In genomic region chr2:44107086-44107740, GRCh38 we compare ENCODE assay signal across 10 cellular contexts.
DNase-seq lines count a peak whose midpoint lies in the region; ATAC-seq lines count a peak whose summit lies in the region.
"Had no signal": no experiment of that assay in that cellular context is flagged by ENCODE, and none has a peak within 500 bp of the region (broad histone marks: within the 10 kb centered on the region; RNA-seq: fewer than 3 reads in every experiment).

No MANE protein-coding gene starts in this region.

- H3K27me3 Mint-ChIP-seq in activated naive CD8-positive, alpha-beta T cell treated with anti-CD3 and anti-CD28 coated beads, Interleukin-2, amount 50 U/mL, for 24 hours: no peaks in the 10 kb centered on the region
- H3K27me3 Mint-ChIP-seq in activated naive CD8-positive, alpha-beta T cell treated with anti-CD3 and anti-CD28 coated beads for 36 hours: no peaks in the 10 kb centered on the region
- no peaks in the 10 kb centered on the region for H3K27me3 Mint-ChIP-seq in stimulated activated naive B cell treated with anti-CD40 and anti-IgM and Interleukin-4, amounts not matched to agents 10 μg/mL and 1 μg/mL and 100 μg/mL, for 72 hours

- no peaks in the 10 kb centered on the region for H3K9me3 Mint-ChIP-seq in activated naive CD8-positive, alpha-beta T cell treated with anti-CD3 and anti-CD28 coated beads, Interleukin-2, amount 50 U/mL, for 24 hours
- H3K9me3 Mint-ChIP-seq in activated naive CD8-positive, alpha-beta T cell treated with anti-CD3 and anti-CD28 coated beads for 36 hours: no peaks in the 10 kb centered on the region
- H3K9me3 Mint-ChIP-seq in stimulated activated naive B cell treated with anti-CD40 and anti-IgM and Interleukin-4, amounts not matched to agents 10 μg/mL and 1 μg/mL and 100 μg/mL, for 72 hours: no peaks in the 10 kb centered on the region
- H3K9me3 Mint-ChIP-seq: stimulated activated naive CD8-positive, alpha-beta T cell treated with anti-CD3 and anti-CD28 coated beads, Interleukin-15, Interleukin-2, amounts not matched to agents 100 ng/mL and 50 ng/mL, for 24 hours had no signal

- no peak overlapping the region for H3K27ac ChIP-seq in Karpas-422 (ENCODE audit: low read length)
- no peak overlapping the region for H3K27ac ChIP-seq in GM23248

- in situ Hi-C loops in GM23248 (cut with MboI) (no loop called here), ACHN (cut with HindIII; ENCODE audit: low pct_ligation_motif_present, low pct_unique_long_range_greater_than_20kb, low sequenced_read_pairs) (no loop called here)

- no peak for DNase-seq in activated naive CD8-positive, alpha-beta T cell treated with anti-CD3 and anti-CD28 coated beads, Interleukin-2, amount 50 U/mL, for 24 hours
- DNase-seq in activated naive CD8-positive, alpha-beta T cell treated with anti-CD3 and anti-CD28 coated beads for 36 hours: no peak
- DNase-seq in stimulated activated naive B cell treated with anti-CD40 and anti-IgM and Interleukin-4, amounts not matched to agents 10 μg/mL and 1 μg/mL and 100 μg/mL, for 72 hours: no peak
- DNase-seq in Karpas-422 (no peak), GM23248 (no peak), ACHN (no peak)
- DNase-seq: NCI-H2081 treated with DMSO at 0.1 percent for 48 hours had no signal

- H3K4me1 ChIP-seq in Karpas-422 (ENCODE audit: low read length) (0 out of 2 replicates have a peak, but pooled peaks cover 2% of the 10 kb centered on the region), GM23248 (ENCODE audit: insufficient read depth) (no peaks in the 10 kb centered on the region)

- H3K4me3 ChIP-seq in Karpas-422 (ENCODE audit: low read length): no peak overlapping the region
- H3K4me3 ChIP-seq in GM23248: no peak overlapping the region

- H3K9me3 ChIP-seq in Karpas-422 (ENCODE audit: low read length): no peaks in the 10 kb centered on the region
- no peaks in the 10 kb centered on the region for H3K9me3 ChIP-seq in GM23248 (ENCODE audit: low read depth)

- no peak overlapping the region for H3K4me3 Mint-ChIP-seq in activated naive CD8-positive, alpha-beta T cell treated with anti-CD3 and anti-CD28 coated beads, Interleukin-2, amount 50 U/mL, for 24 hours
- no peak overlapping the region for H3K4me3 Mint-ChIP-seq in activated naive CD8-positive, alpha-beta T cell treated with anti-CD3 and anti-CD28 coated beads for 36 hours
- no peak overlapping the region for H3K4me3 Mint-ChIP-seq in stimulated activated naive B cell treated with anti-CD40 and anti-IgM and Interleukin-4, amounts not matched to agents 10 μg/mL and 1 μg/mL and 100 μg/mL, for 72 hours
- H3K4me3 Mint-ChIP-seq: stimulated activated naive CD8-positive, alpha-beta T cell treated with anti-CD3 and anti-CD28 coated beads, Interleukin-15, Interleukin-2, amounts not matched to agents 100 ng/mL and 50 ng/mL, for 24 hours had no signal

- H3F3A ChIP-seq in GM23248 (ENCODE audit: insufficient read depth): no peaks in the 10 kb centered on the region

- no peaks in the 10 kb centered on the region for H3K36me3 Mint-ChIP-seq in activated naive CD8-positive, alpha-beta T cell treated with anti-CD3 and anti-CD28 coated beads, Interleukin-2, amount 50 U/mL, for 24 hours (ENCODE audit: low read depth)
- H3K36me3 Mint-ChIP-seq in activated naive CD8-positive, alpha-beta T cell treated with anti-CD3 and anti-CD28 coated beads for 36 hours: no peaks in the 10 kb centered on the region
- no peaks in the 10 kb centered on the region for H3K36me3 Mint-ChIP-seq in stimulated activated naive B cell treated with anti-CD40 and anti-IgM and Interleukin-4, amounts not matched to agents 10 μg/mL and 1 μg/mL and 100 μg/mL, for 72 hours

- no peaks in the 10 kb centered on the region for H3K36me3 ChIP-seq in Karpas-422 (ENCODE audit: insufficient read depth, low read length)
- no peaks in the 10 kb centered on the region for H3K36me3 ChIP-seq in GM23248 (ENCODE audit: low read depth)

- peak overlapping the region; percentile 37 for H3K27ac Mint-ChIP-seq in activated naive CD8-positive, alpha-beta T cell treated with anti-CD3 and anti-CD28 coated beads, Interleukin-2, amount 50 U/mL, for 24 hours
- no peak overlapping the region for H3K27ac Mint-ChIP-seq in activated naive CD8-positive, alpha-beta T cell treated with anti-CD3 and anti-CD28 coated beads for 36 hours
- peak overlapping the region; percentile 47 for H3K27ac Mint-ChIP-seq in stimulated activated naive B cell treated with anti-CD40 and anti-IgM and Interleukin-4, amounts not matched to agents 10 μg/mL and 1 μg/mL and 100 μg/mL, for 72 hours
- H3K27ac Mint-ChIP-seq: stimulated activated naive CD8-positive, alpha-beta T cell treated with anti-CD3 and anti-CD28 coated beads, Interleukin-15, Interleukin-2, amounts not matched to agents 100 ng/mL and 50 ng/mL, for 24 hours had no signal

- H3K79me2 ChIP-seq in Karpas-422 (ENCODE audit: low read length) (no peaks in the 10 kb centered on the region), GM23248 (ENCODE audit: insufficient read depth) (no peaks in the 10 kb centered on the region)

- H3K9me2 ChIP-seq in Karpas-422 (replicated peaks; ENCODE audit: insufficient read depth, low read length) (no peaks in the 10 kb centered on the region), GM23248 (ENCODE audit: insufficient read depth) (no peaks in the 10 kb centered on the region)

- no peaks in the 10 kb centered on the region for H4K20me1 ChIP-seq in Karpas-422 (ENCODE audit: insufficient read depth, low read depth, low read length)
- no peaks in the 10 kb centered on the region for H4K20me1 ChIP-seq in GM23248 (ENCODE audit: insufficient read depth)

- no peak overlapping the region for H2AFZ ChIP-seq in Karpas-422 (ENCODE audit: low read length)
- no peak overlapping the region for H2AFZ ChIP-seq in GM23248

- no peak overlapping the region for H3K9ac ChIP-seq in Karpas-422 (ENCODE audit: low read length)
- no peak overlapping the region for H3K9ac ChIP-seq in GM23248

- H3K27me3 ChIP-seq in Karpas-422 (ENCODE audit: low read length) (no peaks in the 10 kb centered on the region), GM23248 (replicated peaks; ENCODE audit: insufficient read depth) (no peaks in the 10 kb centered on the region)

- no peak for ATAC-seq in activated naive CD8-positive, alpha-beta T cell treated with anti-CD3 and anti-CD28 coated beads, Interleukin-2, amount 50 U/mL, for 24 hours
- peak; percentile 82 for ATAC-seq in GM21737 (IDR thresholded peaks at IDR 0.05; ENCODE audit: unreplicated experiment)
- ATAC-seq in HG03342 (IDR thresholded peaks at IDR 0.05; ENCODE audit: unreplicated experiment): peak; percentile 75
- no peak for ATAC-seq in stimulated activated naive B cell treated with anti-CD40 and anti-IgM and Interleukin-4, amounts not matched to agents 10 μg/mL and 1 μg/mL and 100 μg/mL, for 72 hours (replicated peaks)

- H3K4me1 Mint-ChIP-seq in activated naive CD8-positive, alpha-beta T cell treated with anti-CD3 and anti-CD28 coated beads, Interleukin-2, amount 50 U/mL, for 24 hours: peaks cover 13% of the 10 kb centered on the region
- H3K4me1 Mint-ChIP-seq in activated naive CD8-positive, alpha-beta T cell treated with anti-CD3 and anti-CD28 coated beads for 36 hours: peaks cover 12% of the 10 kb centered on the region
- peaks cover 11 to 12% of the 10 kb centered on the region in 2 donors for H3K4me1 Mint-ChIP-seq in stimulated activated naive B cell treated with anti-CD40 and anti-IgM and Interleukin-4, amounts not matched to agents 10 μg/mL and 1 μg/mL and 100 μg/mL, for 72 hours

- 52 to 55% methylated on average over 5 of the region's 5 CpGs for WGBS in GM23248 (ENCODE audit: low coverage in 1 of 2, low lambda C conversion rate in 2 of 2, missing lambda C conversion rate in 2 of 2), 2 experiments

- no peak overlapping the region for H3K4me2 ChIP-seq in Karpas-422 (ENCODE audit: low read depth, low read length, poor library complexity, severe bottlenecking)
- H3K4me2 ChIP-seq in GM23248 (ENCODE audit: unreplicated experiment): no peak overlapping the region

Comparison
In these comparisons a context has a peak if more than half of its experiments do, and no peak if none do; other contexts are left out.
1. ATAC-seq: peak in GM21737 (single experiment) and HG03342 (single experiment); none in activated naive CD8-positive, alpha-beta T cell treated with anti-CD3 and anti-CD28 coated beads, Interleukin-2, amount 50 U/mL, for 24 hours (single experiment) and stimulated activated naive B cell treated with anti-CD40 and anti-IgM and Interleukin-4, amounts not matched to agents 10 μg/mL and 1 μg/mL and 100 μg/mL, for 72 hours (0 of 2).